Comparison of ENCODE assay signal across 7 cellular contexts in genomic region chr4:108146346-108146745, GRCh38.
"Had no signal": no experiment of that assay in that cellular context is flagged by ENCODE, and none has a peak within 500 bp of the region (broad histone marks: within the 10 kb centered on the region; RNA-seq: fewer than 3 reads in every experiment).

No MANE protein-coding gene starts in this region.

- H3K9me3 Mint-ChIP-seq: nephron; stimulated activated naive B cell treated with anti-CD40 and anti-IgM and Interleukin-4, amounts not matched to agents 10 μg/mL and 1 μg/mL and 100 μg/mL, for 72 hours; type B pancreatic cell had no signal

- H3K36me3 Mint-ChIP-seq: stimulated activated naive B cell treated with anti-CD40 and anti-IgM and Interleukin-4, amounts not matched to agents 10 μg/mL and 1 μg/mL and 100 μg/mL, for 72 hours had no signal

- ATAC-seq: heart left ventricle; left colon; psoas muscle; right lobe of liver; stimulated activated naive B cell treated with anti-CD40 and anti-IgM and Interleukin-4, amounts not matched to agents 10 μg/mL and 1 μg/mL and 100 μg/mL, for 72 hours had no signal

- DNase-seq: heart left ventricle; left colon; psoas muscle; right lobe of liver; stimulated activated naive B cell treated with anti-CD40 and anti-IgM and Interleukin-4, amounts not matched to agents 10 μg/mL and 1 μg/mL and 100 μg/mL, for 72 hours had no signal

- H3K27me3 Mint-ChIP-seq: stimulated activated naive B cell treated with anti-CD40 and anti-IgM and Interleukin-4, amounts not matched to agents 10 μg/mL and 1 μg/mL and 100 μg/mL, for 72 hours had no signal

- H3K4me3 Mint-ChIP-seq: nephron; stimulated activated naive B cell treated with anti-CD40 and anti-IgM and Interleukin-4, amounts not matched to agents 10 μg/mL and 1 μg/mL and 100 μg/mL, for 72 hours; type B pancreatic cell had no signal

- H3K27ac Mint-ChIP-seq: nephron; stimulated activated naive B cell treated with anti-CD40 and anti-IgM and Interleukin-4, amounts not matched to agents 10 μg/mL and 1 μg/mL and 100 μg/mL, for 72 hours; type B pancreatic cell had no signal
